Comparison of ENCODE assay signal across 29 cellular contexts in the genomic region with DNA sequence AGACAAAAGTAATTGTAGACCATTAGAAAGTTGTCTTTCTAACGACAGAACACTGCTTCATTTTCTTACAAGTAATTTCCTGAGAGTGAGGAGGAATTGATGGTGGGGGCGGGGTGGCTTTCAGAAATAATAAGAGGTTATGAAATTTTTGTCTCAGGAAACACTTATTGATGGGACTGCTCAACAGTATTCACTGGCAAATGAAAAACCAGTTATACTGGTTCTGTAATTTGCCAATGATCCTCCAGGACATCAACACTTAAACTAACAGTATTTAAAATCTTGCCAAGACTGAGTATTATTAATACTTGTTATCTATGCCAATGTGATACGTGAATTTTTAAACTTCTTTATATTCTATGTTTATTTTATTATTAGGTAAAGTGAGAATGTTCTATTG. TPM values are rescaled to one million over a fixed set of nuclear protein-coding genes. Genes with fewer than 3 reads are reported as not detected.
"Had no signal": no experiment of that assay in that cellular context is flagged by ENCODE, and none has a peak within 500 bp of the region (broad histone marks: within the 10 kb centered on the region; RNA-seq: fewer than 3 reads in every experiment).

No MANE protein-coding gene starts in this region.

- H3K27ac Mint-ChIP-seq: activated B cell treated with CpG ODN at 0.5 μM for 24 hours; activated CD4-positive, alpha-beta T cell treated with anti-CD3 and anti-CD28 coated beads, Interleukin-2, amount 10 ng/mL, durations not matched to agents 24 days and 14 days; activated naive CD4-positive, alpha-beta T cell treated with anti-CD3 and anti-CD28 coated beads, Interleukin-2, amount 50 U/mL, for 72 hours; activated naive CD8-positive, alpha-beta T cell treated with anti-CD3 and anti-CD28 coated beads, Interleukin-2, amount 50 U/mL, for 24 hours; brain; T-helper 17 cell had no signal

- H3K27me3 ChIP-seq: ascending aorta, cardiac muscle cell had no signal

- DNase-seq: activated B cell treated with CpG ODN at 0.5 μM for 24 hours; activated CD4-positive, alpha-beta T cell treated with anti-CD3 and anti-CD28 coated beads for 1 hour; activated CD4-positive, alpha-beta T cell treated with anti-CD3 and anti-CD28 coated beads, Interleukin-2, amount 10 ng/mL, durations not matched to agents 24 days and 14 days; activated CD4-positive, alpha-beta T cell treated with anti-CD3 and anti-CD28 coated beads, Interleukin-2, amount 50 U/mL, for 48 hours; activated CD8-positive, alpha-beta memory T cell treated with anti-CD3 and anti-CD28 coated beads for 24 hours; activated effector memory CD4-positive, alpha-beta T cell treated with anti-CD3 and anti-CD28 coated beads, Interleukin-2, amount 50 U/mL, for 16 hours; activated naive CD4-positive, alpha-beta T cell treated with Interleukin-2 at 50 U/mL for 16 hours; activated naive CD8-positive, alpha-beta T cell treated with anti-CD3 and anti-CD28 coated beads, Interleukin-2, amount 50 U/mL, for 24 hours; activated T-cell treated with anti-CD3 and anti-CD28 coated beads, Interleukin-2, amount 50 U/mL, for 4 hours; amniotic stem cell; IMR-90; Kasumi-1; KBM-7; NCI-H1048; NCI-H146; NCI-H187 treated with DMSO at 0.1 percent for 48 hours; NCI-H2081 treated with DMSO at 0.1 percent for 48 hours; NCI-H446 treated with DMSO at 0.1 percent for 48 hours; NCI-H526 treated with DMSO at 0.1 percent for 48 hours; SHP77 treated with DMSO at 0.1 percent for 48 hours; T-helper 17 cell; T-helper 9 cell had no signal

- H3K4me3 Mint-ChIP-seq: activated B cell treated with CpG ODN at 0.5 μM for 24 hours; activated CD4-positive, alpha-beta T cell treated with anti-CD3 and anti-CD28 coated beads, Interleukin-2, amount 10 ng/mL, durations not matched to agents 24 days and 14 days; activated naive CD8-positive, alpha-beta T cell treated with anti-CD3 and anti-CD28 coated beads, Interleukin-2, amount 50 U/mL, for 24 hours; activated T-cell treated with anti-CD3 and anti-CD28 coated beads, Interleukin-2, amount 50 U/mL, for 4 hours; brain; T-helper 17 cell had no signal

- H3K36me3 Mint-ChIP-seq: activated naive CD4-positive, alpha-beta T cell treated with anti-CD3 and anti-CD28 coated beads, Interleukin-2, amount 50 U/mL, for 72 hours; brain had no signal

- H3K36me3 ChIP-seq: ascending aorta, cardiac muscle cell had no signal

- H3K4me3 ChIP-seq: ascending aorta, cardiac muscle cell had no signal

- H3K27me3 Mint-ChIP-seq: activated B cell treated with CpG ODN at 0.5 μM for 24 hours; activated CD4-positive, alpha-beta T cell treated with anti-CD3 and anti-CD28 coated beads, Interleukin-2, amount 10 ng/mL, durations not matched to agents 24 days and 14 days; activated naive CD8-positive, alpha-beta T cell treated with anti-CD3 and anti-CD28 coated beads, Interleukin-2, amount 50 U/mL, for 24 hours; brain; T-helper 17 cell had no signal

- FAIRE-seq: TTC549 had no signal

- ATAC-seq: activated naive CD4-positive, alpha-beta T cell treated with anti-CD3 and anti-CD28 coated beads, Interleukin-2, amount 50 U/mL, for 72 hours; activated naive CD8-positive, alpha-beta T cell treated with anti-CD3 and anti-CD28 coated beads, Interleukin-2, amount 50 U/mL, for 24 hours; activated T-cell treated with anti-CD3 and anti-CD28 coated beads, Interleukin-2, amount 50 U/mL, for 4 hours; T-helper 17 cell had no signal

- H3K4me1 Mint-ChIP-seq: activated B cell treated with CpG ODN at 0.5 μM for 24 hours; activated CD4-positive, alpha-beta T cell treated with anti-CD3 and anti-CD28 coated beads, Interleukin-2, amount 10 ng/mL, durations not matched to agents 24 days and 14 days; activated naive CD8-positive, alpha-beta T cell treated with anti-CD3 and anti-CD28 coated beads, Interleukin-2, amount 50 U/mL, for 24 hours; brain; T-helper 17 cell had no signal

- H3K9me3 Mint-ChIP-seq: activated CD4-positive, alpha-beta T cell treated with anti-CD3 and anti-CD28 coated beads, Interleukin-2, amount 10 ng/mL, durations not matched to agents 24 days and 14 days had no signal

RNA-seq across cellular contexts. Expression of gene FUT9, which starts 41.8 kb away (rescaled TPM):
- total RNA-seq: activated B cell treated with CpG ODN at 0.5 μM for 24 hours; activated CD4-positive, alpha-beta T cell treated with anti-CD3 and anti-CD28 coated beads, Interleukin-2, amount 10 ng/mL, durations not matched to agents 24 days and 14 days; activated naive CD4-positive, alpha-beta T cell treated with anti-CD3 and anti-CD28 coated beads, Interleukin-2, amount 50 U/mL, for 72 hours; activated T-cell treated with anti-CD3 and anti-CD28 coated beads, Interleukin-2, amount 50 U/mL, for 4 hours; ascending aorta; cardiac muscle cell; IMR-90; M059J; SK-MEL-5; T-helper 17 cell had no signal
